1 cellular context compared by ENCODE assay signal in the genomic region with DNA sequence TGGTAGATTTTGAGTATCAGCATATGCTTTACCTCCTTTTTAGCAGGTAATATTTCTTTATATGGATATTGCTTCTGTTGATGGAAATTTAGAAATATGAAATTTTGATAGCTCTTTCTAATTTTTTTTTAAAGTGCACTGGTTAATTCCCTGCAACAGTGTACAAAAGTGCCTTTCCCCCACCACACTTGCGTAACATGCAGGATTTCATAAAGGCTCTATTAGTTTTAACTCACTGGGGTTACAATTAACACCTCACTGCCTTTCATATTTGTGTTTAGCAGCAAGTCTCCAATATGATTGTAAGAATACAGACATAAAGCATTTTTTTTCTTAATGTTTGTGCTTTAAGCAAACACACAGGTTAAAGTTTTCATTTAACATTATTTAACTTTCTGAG.
A peak's percentile ranks its signal among the peaks of the same experiment; 100 is the strongest.
TF ChIP-seq lines count a peak whose summit lies in the region.

No MANE protein-coding gene starts in this region.

TF ChIP-seq in HepG2, 621 proteins besides CTCF, POLR2A, EP300 and RAD21:
- TF ChIP-seq CEBPB (IDR thresholded peaks at IDR 0.05; ENCODE audit: borderline replicate concordance, low read depth, low read length) (peak; percentile 60), SMAD3 (CRISPR knock-in tag; IDR thresholded peaks at IDR 0.05) (no peak), CEBPG (CRISPR knock-in tag; IDR thresholded peaks at IDR 0.05) (peak; percentile 63)
